In genomic region chr22:24521791-24522245, GRCh38 we compare ENCODE assay signal across 9 cellular contexts. TPM values are rescaled to one million over a fixed set of nuclear protein-coding genes. Genes with fewer than 3 reads are reported as not detected.
DNase-seq lines count a peak whose midpoint lies in the region; ATAC-seq and TF ChIP-seq lines count a peak whose summit lies in the region.
"Had no signal": no experiment of that assay in that cellular context is flagged by ENCODE, and none has a peak within 500 bp of the region (broad histone marks: within the 10 kb centered on the region; RNA-seq: fewer than 3 reads in every experiment).

No MANE protein-coding gene starts in this region.

- H3K27me3 Mint-ChIP-seq in memory B cell: peaks cover 7% of the 10 kb centered on the region

- TF ChIP-seq CTCF in AG04449 (IDR thresholded peaks at IDR 0.05; ENCODE audit: insufficient read depth, low read length, missing control alignments) (peak; percentile 32), GM13976 (IDR thresholded peaks at IDR 0.05; ENCODE audit: borderline replicate concordance, control extremely low read depth, extremely low read depth, insufficient read depth, missing control alignments) (peak; percentile 66)

- ATAC-seq in memory B cell (ENCODE audit: low read depth) (peak; percentile 56), GM21381 (IDR thresholded peaks at IDR 0.05; ENCODE audit: unreplicated experiment) (no peak)

- DNase-seq in AG04449 (ENCODE audit: low read depth, low spot score) (no peak), GM13976 (ENCODE audit: low spot score) (peak; percentile 68), NCI-H146 treated with DMSO at 0.1 percent for 48 hours (lab: John Stamatoyannopoulos, UW; ENCODE audit: unreplicated experiment) (peak; percentile 83), SW480 (ENCODE audit: low spot score) (peak; percentile 95), cerebellum (ENCODE audit: low spot score) (peak; percentile 76), memory B cell (ENCODE audit: low spot score in 2 of 2) (peak in 1 of 2 donors; percentile 18), ureter (ENCODE audit: low spot score) (peak; percentile 66)

- no peak overlapping the region for H3K4me3 Mint-ChIP-seq in memory B cell
- H3K4me3 Mint-ChIP-seq: dendritic cell treated with granulocyte-macrophage colony-stimulating factor and Interleukin-4, amounts not matched to agents 40 ng/mL and 50 ng/mL, for 4 days had no signal

- no peaks in the 10 kb centered on the region for H3K36me3 Mint-ChIP-seq in memory B cell

- POLR2A ChIA-PET in AG04449 (lab: Yijun Ruan, JAX): no interaction called here

- no peaks in the 10 kb centered on the region for H3K9me3 Mint-ChIP-seq in memory B cell
- H3K9me3 Mint-ChIP-seq: dendritic cell treated with granulocyte-macrophage colony-stimulating factor and Interleukin-4, amounts not matched to agents 40 ng/mL and 50 ng/mL, for 4 days had no signal

- H3K4me1 Mint-ChIP-seq in memory B cell: peaks cover 18% of the 10 kb centered on the region

- no peak overlapping the region for H3K4me3 ChIP-seq in AG04449 (ENCODE audit: low read depth, low read length)

- H3K27ac Mint-ChIP-seq in memory B cell: no peak overlapping the region
- H3K27ac Mint-ChIP-seq: dendritic cell treated with granulocyte-macrophage colony-stimulating factor and Interleukin-4, amounts not matched to agents 40 ng/mL and 50 ng/mL, for 4 days had no signal

- in situ Hi-C loops in GM13976 (cut with MboI; ENCODE audit: low sequenced_read_pairs, unreplicated experiment): loop anchor here (5.0 kb wide), 1 partner anchor 195 kb away; no protein-coding TSS in a partner anchor

- CTCF ChIA-PET in AG04449 (lab: Yijun Ruan, JAX): interaction anchor here (0.6 to 7.9 kb wide), 25 partner anchors 9 to 233 kb away, joined by 3 to 122 read pairs (median 4); partner anchors contain the start of gene ADORA2A

RNA-seq across cellular contexts. Expression of gene UPB1, which starts 26.7 kb away (rescaled TPM):
- 0.45 TPM for total RNA-seq in cerebellum
- 0.26 TPM for total RNA-seq in ureter

RNA-seq across cellular contexts. Expression of gene GUCD1, which starts 33.1 kb away (rescaled TPM):
- 39.1 TPM for total RNA-seq in cerebellum
- 79.0 TPM for total RNA-seq in ureter

RNA-seq across cellular contexts. Expression of gene SNRPD3, which starts 34.0 kb away (rescaled TPM):
- total RNA-seq in cerebellum (121 TPM), ureter (88.7 TPM)
